Comparison of ENCODE assay signal across 8 cellular contexts in genomic region chr17:75783803-75784472, GRCh38. TPM values are rescaled to one million over a fixed set of nuclear protein-coding genes. Genes with fewer than 3 reads are reported as not detected.
A peak's percentile ranks its signal among the peaks of the same experiment; 100 is the strongest.
DNase-seq lines count a peak whose midpoint lies in the region; ATAC-seq and TF ChIP-seq lines count a peak whose summit lies in the region.

No MANE protein-coding gene starts in this region.

- DNase-seq in AG09309 (ENCODE audit: low read depth) (no peak), SK-N-MC (ENCODE audit: low read depth, low spot score) (no peak), epithelial cell of proximal tubule (ENCODE audit: low read depth) (no peak), neural progenitor cell (ENCODE audit: low spot score) (peak; percentile 55), globus pallidus (ENCODE audit: low spot score) (no peak), SIG-M5 (lab: John Stamatoyannopoulos, UW) (no peak)
- DNase-seq in stimulated activated CD4-positive, alpha-beta T cell treated with anti-CD3 and anti-CD28 coated beads, Interleukin-4, amount 100 ng/mL, for 24 hours, result no peak

- H2AFZ ChIP-seq in neural progenitor cell (replicated peaks), result peak overlapping the region; percentile 22

- TF ChIP-seq CTCF in AG09309 (IDR thresholded peaks at IDR 0.05; ENCODE audit: control insufficient read depth, insufficient read depth, low read depth, low read length, missing control alignments), result no peak
- TF ChIP-seq CTCF in epithelial cell of proximal tubule (conservative IDR thresholded peaks at IDR 0.05; ENCODE audit: low read depth, low read length), result no peak
- TF ChIP-seq CTCF in neural progenitor cell (IDR thresholded peaks at IDR 0.05), result no peak

- peaks cover 6% of the 10 kb centered on the region for H4K20me1 ChIP-seq in neural progenitor cell (ENCODE audit: low read depth)

- H3K4me1 ChIP-seq in neural progenitor cell, result peaks cover 26% of the 10 kb centered on the region

- peaks cover 43% of the 10 kb centered on the region for H3F3A ChIP-seq in neural progenitor cell (ENCODE audit: low read depth)

- peaks cover 48% of the 10 kb centered on the region for H3K79me2 ChIP-seq in neural progenitor cell (ENCODE audit: low read depth)

- peak overlapping the region; percentile 96 for H3K27ac Mint-ChIP-seq in neural progenitor cell

- H3K27ac ChIP-seq in SK-N-MC, result peak overlapping the region; percentile 76
- peak overlapping the region; percentile 61 for H3K27ac ChIP-seq in neural progenitor cell

- peaks cover 40% of the 10 kb centered on the region for H3K4me1 Mint-ChIP-seq in neural progenitor cell

- H3K4me3 ChIP-seq in AG09309 (ENCODE audit: control insufficient read depth, low read depth, low read length) (peak overlapping the region; percentile 24), SK-N-MC (peak overlapping the region; percentile 86), epithelial cell of proximal tubule (ENCODE audit: low read depth, low read length) (peak overlapping the region; percentile 66), neural progenitor cell (peak overlapping the region; percentile 68)

- H3K36me3 ChIP-seq in SK-N-MC (ENCODE audit: insufficient read depth, low read length) (peaks cover 3% of the 10 kb centered on the region), neural progenitor cell (no peaks in the 10 kb centered on the region)

- peak overlapping the region; percentile 81 for H3K4me2 ChIP-seq in neural progenitor cell

- H3K27me3 ChIP-seq in neural progenitor cell, result no peaks in the 10 kb centered on the region

- peak overlapping the region; percentile 91 for H3K4me3 Mint-ChIP-seq in neural progenitor cell

- H3K27me3 Mint-ChIP-seq in neural progenitor cell (ENCODE audit: insufficient read depth, low read depth), result peaks cover 6% of the 10 kb centered on the region

- H3K9ac ChIP-seq in SK-N-MC (ENCODE audit: insufficient read length), result peak overlapping the region; percentile 100
- peak overlapping the region; percentile 38 for H3K9ac ChIP-seq in neural progenitor cell

- H3K9me3 Mint-ChIP-seq in neural progenitor cell, result peaks cover 2% of the 10 kb centered on the region

- peaks cover 12% of the 10 kb centered on the region for H3K36me3 Mint-ChIP-seq in neural progenitor cell

- H3K9me3 ChIP-seq in SK-N-MC (ENCODE audit: low read depth, low read length), result no peaks in the 10 kb centered on the region
- H3K9me3 ChIP-seq in neural progenitor cell (ENCODE audit: low read depth), result no peaks in the 10 kb centered on the region

- ATAC-seq in GM19467 (IDR thresholded peaks at IDR 0.05; ENCODE audit: unreplicated experiment), result peak; percentile 0

RNA-seq across cellular contexts. Expression of gene UNK, which starts 0.7 kb away (rescaled TPM):
- total RNA-seq in epithelial cell of proximal tubule, result 19.4 and 20.3 TPM in 2 replicates
- total RNA-seq in neural progenitor cell (ENCODE audit: low replicate concordance), result 38.5 and 43.0 TPM in 2 replicates

RNA-seq across cellular contexts. Expression of gene GALK1, which starts 18.9 kb away (rescaled TPM):
- 44.3 and 48.2 TPM in 2 replicates for total RNA-seq in epithelial cell of proximal tubule
- 6.5 and 27.3 TPM in 2 replicates for total RNA-seq in neural progenitor cell (ENCODE audit: low replicate concordance)

Comparison
In these comparisons a context has a peak if more than half of its experiments do, and no peak if none do; other contexts are left out.
1. H3K4me3 ChIP-seq: peak in every context shown above with its lines; median percentile 86 in SK-N-MC; 68 in neural progenitor cell; 66 in epithelial cell of proximal tubule; 24 in AG09309.